Comparison of ENCODE assay signal across 15 cellular contexts in the genomic region with DNA sequence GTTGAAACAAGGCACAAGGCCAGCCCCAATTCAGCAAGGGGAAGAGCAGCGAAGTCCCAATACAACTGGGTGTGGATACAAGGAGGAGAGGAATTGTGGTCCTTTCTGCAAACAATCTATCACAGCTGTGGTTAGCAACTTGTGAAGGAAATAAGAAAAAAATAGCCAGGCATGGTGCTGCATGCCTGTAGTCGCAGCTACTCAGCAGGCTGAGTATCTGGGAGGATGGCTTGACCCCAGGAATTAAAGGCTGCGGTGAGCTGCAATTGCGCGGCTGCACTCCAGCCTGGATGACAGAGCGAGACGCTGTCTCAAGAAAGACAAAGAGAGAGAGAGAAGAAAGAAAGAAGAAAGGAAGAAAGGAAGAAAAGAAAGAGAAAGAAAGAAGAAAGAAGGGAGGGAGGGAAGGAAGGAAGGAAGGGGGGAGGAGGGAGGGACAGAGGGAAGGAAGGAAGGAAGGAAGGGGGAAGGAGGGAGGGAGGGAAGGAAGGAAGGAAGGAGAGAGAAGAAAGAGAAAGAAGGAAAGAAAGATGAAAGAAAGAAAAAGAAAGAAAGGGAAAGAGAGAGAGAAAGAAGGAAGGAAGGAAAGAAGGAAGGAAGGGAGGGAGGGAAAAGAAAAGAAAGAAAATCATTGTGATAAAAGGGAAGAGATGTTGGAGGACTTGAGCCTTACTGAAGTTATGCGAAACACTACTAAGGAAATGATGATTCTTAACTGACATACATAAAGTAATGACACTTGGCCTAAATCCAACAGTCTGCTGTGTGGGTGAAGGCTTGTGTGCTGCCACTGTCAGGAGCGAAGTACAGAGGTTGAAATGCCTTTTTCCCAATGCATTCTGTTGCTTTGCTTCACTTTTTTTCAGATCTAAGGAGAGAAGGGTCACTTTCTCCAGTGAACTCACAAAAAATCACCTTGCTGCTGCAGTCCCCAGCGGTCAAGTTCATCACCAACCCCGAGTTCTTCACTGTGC.
DNase-seq lines count a peak whose midpoint lies in the region; ATAC-seq, FAIRE-seq and TF ChIP-seq lines count a peak whose summit lies in the region.
"Had no signal": no experiment of that assay in that cellular context is flagged by ENCODE, and none has a peak within 500 bp of the region (broad histone marks: within the 10 kb centered on the region; RNA-seq: fewer than 3 reads in every experiment).

No MANE protein-coding gene starts in this region.

- no peaks in the 10 kb centered on the region for H3K36me3 Mint-ChIP-seq in nephron (ENCODE audit: low read depth)
- no peaks in the 10 kb centered on the region for H3K36me3 Mint-ChIP-seq in activated CD4-positive, alpha-beta T cell treated with anti-CD3 and anti-CD28 coated beads for 36 hours (ENCODE audit: low read depth)
- H3K36me3 Mint-ChIP-seq: CD4-positive, CD25-positive, alpha-beta regulatory T cell; natural killer cell had no signal

- peak; percentile 20 for DNase-seq in HTR-8/SVneo (ENCODE audit: insufficient read length, low spot score)
- peak; percentile 49 for DNase-seq in RKO (ENCODE audit: low spot score)
- DNase-seq in epithelial cell of esophagus (ENCODE audit: low read depth), result peak; percentile 59
- DNase-seq in NCI-H524 treated with DMSO at 0.1 percent for 48 hours (lab: John Stamatoyannopoulos, UW), result no peak
- no peak for DNase-seq in ureter (ENCODE audit: low spot score)
- DNase-seq in activated CD4-positive, alpha-beta T cell treated with anti-CD3 and anti-CD28 coated beads for 36 hours, result no peak
- DNase-seq: activated CD4-positive, alpha-beta T cell treated with anti-CD3 and anti-CD28 coated beads, Interleukin-2, amount 10 ng/mL, durations not matched to agents 7 days and 5 days; activated T-cell treated with anti-CD3 and anti-CD28 coated beads, Interleukin-2, amount 50 U/mL, for 72 hours; CD4-positive, CD25-positive, alpha-beta regulatory T cell; hippocampal formation; natural killer cell; NCI-H2081 treated with DMSO at 0.1 percent for 48 hours had no signal

- no peak overlapping the region for H3K4me3 ChIP-seq in epithelial cell of esophagus (ENCODE audit: low read length)
- H3K4me3 ChIP-seq: suprapubic skin had no signal

- H3K9me3 Mint-ChIP-seq in nephron, result no peaks in the 10 kb centered on the region
- H3K9me3 Mint-ChIP-seq in activated CD4-positive, alpha-beta T cell treated with anti-CD3 and anti-CD28 coated beads for 36 hours (ENCODE audit: low read depth), result no peaks in the 10 kb centered on the region
- H3K9me3 Mint-ChIP-seq: activated CD4-positive, alpha-beta T cell treated with anti-CD3 and anti-CD28 coated beads, Interleukin-2, amount 10 ng/mL, durations not matched to agents 7 days and 5 days; activated T-cell treated with anti-CD3 and anti-CD28 coated beads, Interleukin-2, amount 50 U/mL, for 72 hours; CD4-positive, CD25-positive, alpha-beta regulatory T cell; natural killer cell had no signal

- no peak for FAIRE-seq in HTR-8/SVneo (lab: Jason Lieb, UNC)

- intact Hi-C loops in activated CD4-positive, alpha-beta T cell treated with anti-CD3 and anti-CD28 coated beads for 36 hours (cut with DNase I, micrococcal nuclease), result no loop called here

- CTCF ChIA-PET in activated CD4-positive, alpha-beta T cell treated with anti-CD3 and anti-CD28 coated beads for 36 hours (lab: Charles Lee), result interaction anchor here (0.6 kb wide), 1 partner anchor 204 kb away, joined by 3 read pairs; no protein-coding TSS in a partner anchor

- peak overlapping the region; percentile 53 to 90 (median 85) for H3K27ac Mint-ChIP-seq in nephron
- H3K27ac Mint-ChIP-seq in activated CD4-positive, alpha-beta T cell treated with anti-CD3 and anti-CD28 coated beads for 36 hours, result no peak overlapping the region
- H3K27ac Mint-ChIP-seq: activated CD4-positive, alpha-beta T cell treated with anti-CD3 and anti-CD28 coated beads, Interleukin-2, amount 10 ng/mL, durations not matched to agents 7 days and 5 days; activated T-cell treated with anti-CD3 and anti-CD28 coated beads, Interleukin-2, amount 50 U/mL, for 72 hours; CD4-positive, CD25-positive, alpha-beta regulatory T cell; natural killer cell had no signal

- peak overlapping the region in 1 of 3 experiments; percentile 7 for H3K4me3 Mint-ChIP-seq in nephron
- no peak overlapping the region for H3K4me3 Mint-ChIP-seq in activated CD4-positive, alpha-beta T cell treated with anti-CD3 and anti-CD28 coated beads for 36 hours
- H3K4me3 Mint-ChIP-seq: activated CD4-positive, alpha-beta T cell treated with anti-CD3 and anti-CD28 coated beads, Interleukin-2, amount 10 ng/mL, durations not matched to agents 7 days and 5 days; activated T-cell treated with anti-CD3 and anti-CD28 coated beads, Interleukin-2, amount 50 U/mL, for 72 hours; CD4-positive, CD25-positive, alpha-beta regulatory T cell; natural killer cell had no signal

- TF ChIP-seq CTCF in epithelial cell of esophagus (IDR thresholded peaks at IDR 0.05; ENCODE audit: insufficient read depth, low read depth, low read length, missing control alignments), result no peak
- no peak for TF ChIP-seq CTCF in nephron (IDR thresholded peaks at IDR 0.05; ENCODE audit: unreplicated experiment in 3 of 3)

- H3K27me3 Mint-ChIP-seq in nephron (ENCODE audit: low read depth), result peaks cover 18% of the 10 kb centered on the region
- peaks cover 6% of the 10 kb centered on the region for H3K27me3 Mint-ChIP-seq in activated CD4-positive, alpha-beta T cell treated with anti-CD3 and anti-CD28 coated beads for 36 hours

- peaks cover 44% of the 10 kb centered on the region for H3K4me1 Mint-ChIP-seq in nephron
- H3K4me1 Mint-ChIP-seq in activated CD4-positive, alpha-beta T cell treated with anti-CD3 and anti-CD28 coated beads for 36 hours, result peaks cover 6% of the 10 kb centered on the region
- H3K4me1 Mint-ChIP-seq: activated CD4-positive, alpha-beta T cell treated with anti-CD3 and anti-CD28 coated beads, Interleukin-2, amount 10 ng/mL, durations not matched to agents 7 days and 5 days had no signal

- no peak for ATAC-seq in GM21717 (IDR thresholded peaks at IDR 0.05; ENCODE audit: unreplicated experiment)
- no peak for ATAC-seq in activated CD4-positive, alpha-beta T cell treated with anti-CD3 and anti-CD28 coated beads for 36 hours
- ATAC-seq: activated T-cell treated with anti-CD3 and anti-CD28 coated beads, Interleukin-2, amount 50 U/mL, for 72 hours; natural killer cell had no signal

- POLR2A ChIA-PET in activated CD4-positive, alpha-beta T cell treated with anti-CD3 and anti-CD28 coated beads for 36 hours (lab: Charles Lee), result no interaction called here

Comparison
In these comparisons a context has a peak if more than half of its experiments do, and no peak if none do; other contexts are left out.
1. DNase-seq: peak in HTR-8/SVneo (single experiment), RKO (single experiment) and epithelial cell of esophagus (single experiment); none in NCI-H524 treated with DMSO at 0.1 percent for 48 hours (single experiment), ureter (single experiment) and activated CD4-positive, alpha-beta T cell treated with anti-CD3 and anti-CD28 coated beads for 36 hours (single experiment).